ENCODE assay signal across 20 cellular contexts in the genomic region with DNA sequence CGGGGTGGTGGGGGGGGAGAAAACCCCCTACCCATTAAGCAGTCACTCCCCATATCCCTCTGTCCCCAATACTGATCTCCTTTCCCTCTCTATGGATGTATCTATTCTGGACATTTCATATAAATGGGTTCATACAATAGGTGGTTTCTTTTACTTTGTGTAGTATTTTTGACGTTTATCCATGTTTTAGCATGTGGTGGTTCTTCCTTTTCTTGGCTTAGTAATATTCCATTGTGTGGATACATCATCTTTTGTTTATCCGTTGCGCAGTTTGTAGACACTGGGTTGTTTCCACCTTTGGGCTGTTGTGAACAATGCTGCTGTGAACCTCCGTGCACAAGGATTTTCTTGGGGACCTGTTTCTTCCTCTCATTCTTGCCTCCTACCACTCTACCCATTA. TPM values are rescaled to one million over a fixed set of nuclear protein-coding genes. Genes with fewer than 3 reads are reported as not detected.
"Had no signal": no experiment of that assay in that cellular context is flagged by ENCODE, and none has a peak within 500 bp of the region (broad histone marks: within the 10 kb centered on the region; RNA-seq: fewer than 3 reads in every experiment).

No MANE protein-coding gene starts in this region.

- H3K27ac ChIP-seq: ovary, right lobe of liver, thoracic aorta had no signal

- H3K36me3 Mint-ChIP-seq: stimulated activated memory B cell treated with anti-CD40 and anti-IgM and Interleukin-4, amounts not matched to agents 10 μg/mL and 1 μg/mL and 100 μg/mL, for 72 hours had no signal

- H3K9me3 ChIP-seq: breast epithelium, mucosa of descending colon, ovary, right lobe of liver, thoracic aorta had no signal

- H3K27ac Mint-ChIP-seq: activated CD8-positive, alpha-beta T cell treated with anti-CD3 and anti-CD28 coated beads, Interleukin-2, amount 10 ng/mL, durations not matched to agents 7 days and 5 days; activated naive CD4-positive, alpha-beta T cell treated with anti-CD3 and anti-CD28 coated beads, Interleukin-2, amount 50 U/mL, for 24 hours; activated T-cell treated with anti-CD3 and anti-CD28 coated beads, Interleukin-2, amount 50 U/mL, for 24 hours; stimulated activated memory B cell treated with anti-CD40 and anti-IgM and Interleukin-4, amounts not matched to agents 10 μg/mL and 1 μg/mL and 100 μg/mL, for 72 hours had no signal

- H3K9me3 Mint-ChIP-seq: activated naive CD4-positive, alpha-beta T cell treated with anti-CD3 and anti-CD28 coated beads, Interleukin-2, amount 50 U/mL, for 24 hours had no signal

- DNase-seq: activated CD4-positive, alpha-beta T cell treated with anti-CD3 and anti-CD28 coated beads for 48 hours; activated CD4-positive, CD25-positive, alpha-beta regulatory T cell; activated CD8-positive, alpha-beta T cell treated with anti-CD3 and anti-CD28 coated beads, Interleukin-2, amount 10 ng/mL, durations not matched to agents 7 days and 5 days; activated effector memory CD4-positive, alpha-beta T cell treated with Interleukin-2 at 50 U/mL for 16 hours; activated T-cell treated with anti-CD3 and anti-CD28 coated beads, Interleukin-2, amount 50 U/mL, for 24 hours; cerebellar nuclear complex; cortex of kidney; effector CD4-positive, alpha-beta T cell; mesenchymal stem cell; naive thymus-derived CD4-positive, alpha-beta T cell; ovary; stimulated activated CD4-positive, alpha-beta T cell treated with anti-CD3 and anti-CD28 coated beads, Interleukin-4, amount 100 ng/mL, for 4 hours; T1000 had no signal

- H3K4me3 ChIP-seq: breast epithelium, mucosa of descending colon, ovary, right lobe of liver, thoracic aorta had no signal

- H3K27me3 ChIP-seq: breast epithelium, ovary, right lobe of liver had no signal

- H3K4me3 Mint-ChIP-seq: activated CD8-positive, alpha-beta T cell treated with anti-CD3 and anti-CD28 coated beads, Interleukin-2, amount 10 ng/mL, durations not matched to agents 7 days and 5 days; activated naive CD4-positive, alpha-beta T cell treated with anti-CD3 and anti-CD28 coated beads, Interleukin-2, amount 50 U/mL, for 24 hours; activated T-cell treated with anti-CD3 and anti-CD28 coated beads, Interleukin-2, amount 50 U/mL, for 24 hours; naive thymus-derived CD4-positive, alpha-beta T cell; stimulated activated memory B cell treated with anti-CD40 and anti-IgM and Interleukin-4, amounts not matched to agents 10 μg/mL and 1 μg/mL and 100 μg/mL, for 72 hours had no signal

- H3K36me3 ChIP-seq: breast epithelium, ovary, right lobe of liver, thoracic aorta had no signal

- H3K27me3 Mint-ChIP-seq: activated naive CD4-positive, alpha-beta T cell treated with anti-CD3 and anti-CD28 coated beads, Interleukin-2, amount 50 U/mL, for 24 hours; activated T-cell treated with anti-CD3 and anti-CD28 coated beads, Interleukin-2, amount 50 U/mL, for 24 hours; naive thymus-derived CD4-positive, alpha-beta T cell had no signal

RNA-seq across cellular contexts. Expression of gene LDHD, which starts 12.6 kb away (rescaled TPM):
- total RNA-seq: astrocyte had no signal
